8 cellular contexts compared by ENCODE assay signal in genomic region chr17:81871387-81872120, GRCh38. TPM values are rescaled to one million over a fixed set of nuclear protein-coding genes. Genes with fewer than 3 reads are reported as not detected.
DNase-seq lines count a peak whose midpoint lies in the region; ATAC-seq and TF ChIP-seq lines count a peak whose summit lies in the region.

No MANE protein-coding gene starts in this region.

- CTCF ChIA-PET in AG04449 (lab: Yijun Ruan, JAX) = interaction anchor here (1.4 to 2.9 kb wide), 3 partner anchors 8 to 149 kb away, joined by 4 to 15 read pairs (median 9); no protein-coding TSS in a partner anchor

- no peaks in the 10 kb centered on the region for H3K9me3 ChIP-seq in endodermal cell (ENCODE audit: control insufficient read depth, low read length)

- H3K36me3 ChIP-seq in endodermal cell (ENCODE audit: control insufficient read depth, insufficient read depth, low read length) = peaks cover 20% of the 10 kb centered on the region

- ATAC-seq in GM18867 (IDR thresholded peaks at IDR 0.05; ENCODE audit: unreplicated experiment) (peak; percentile 48), HG03439 (IDR thresholded peaks at IDR 0.05; ENCODE audit: unreplicated experiment) (peak; percentile 47)

- 2% methylated on average over 56 to 78 of the region's 78 CpGs for WGBS in endodermal cell (ENCODE audit: insufficient coverage in 1 of 2, insufficient read length in 1 of 2), 2 experiments

- H3K36me3 Mint-ChIP-seq in endodermal cell (ENCODE audit: low read depth) (peaks cover 3% of the 10 kb centered on the region), mesothelial cell of epicardium (no peaks in the 10 kb centered on the region)

- no peaks in the 10 kb centered on the region for H3K27me3 Mint-ChIP-seq in endodermal cell (ENCODE audit: insufficient read depth)
- no peaks in the 10 kb centered on the region for H3K27me3 Mint-ChIP-seq in mesothelial cell of epicardium (ENCODE audit: low read depth)

- POLR2A ChIA-PET in AG04449 (lab: Yijun Ruan, JAX) = interaction anchor here (1.2 to 2.6 kb wide), 8 partner anchors 10 to 150 kb away, joined by 3 to 28 read pairs (median 4); partner anchors contain the start of genes MCRIP1 and P4HB

- no peaks in the 10 kb centered on the region for H3K9me3 Mint-ChIP-seq in endodermal cell
- no peaks in the 10 kb centered on the region for H3K9me3 Mint-ChIP-seq in mesothelial cell of epicardium

- TF ChIP-seq CTCF in AG04449 (IDR thresholded peaks at IDR 0.05; ENCODE audit: insufficient read depth, low read length, missing control alignments) (peak; percentile 43), endodermal cell (conservative IDR thresholded peaks at IDR 0.05) (peak; percentile 34), mesothelial cell of epicardium (IDR thresholded peaks at IDR 0.05; ENCODE audit: unreplicated experiment) (no peak)

- H3K4me1 Mint-ChIP-seq in endodermal cell (peaks cover 6% of the 10 kb centered on the region), mesothelial cell of epicardium (peaks cover 40% of the 10 kb centered on the region)

- H3K4me3 Mint-ChIP-seq in endodermal cell (peak overlapping the region; percentile 77), mesothelial cell of epicardium (peak overlapping the region; percentile 81)

- H3K27ac ChIP-seq in endodermal cell (ENCODE audit: low read depth, low read length) = peak overlapping the region; percentile 92

- peak overlapping the region; percentile 89 for H3K9ac ChIP-seq in endodermal cell (ENCODE audit: extremely low read depth, low read length, poor library complexity, severe bottlenecking)

- H3K27ac Mint-ChIP-seq in endodermal cell = peak overlapping the region; percentile 89
- H3K27ac Mint-ChIP-seq in mesothelial cell of epicardium = peak overlapping the region; percentile 96

- no peaks in the 10 kb centered on the region for H3K4me1 ChIP-seq in endodermal cell (ENCODE audit: control insufficient read depth, insufficient read depth, low read length)

- H3K27me3 ChIP-seq in endodermal cell (ENCODE audit: control insufficient read depth, insufficient read depth, low read length, poor library complexity, severe bottlenecking) = no peaks in the 10 kb centered on the region

- H3K4me3 ChIP-seq in AG04449 (ENCODE audit: low read depth, low read length) (peak overlapping the region; percentile 81), endodermal cell (ENCODE audit: low read length) (peak overlapping the region; percentile 87)

- DNase-seq in AG04449 (ENCODE audit: low read depth, low spot score) (no peak), NOMO-1 (lab: John Stamatoyannopoulos, UW; ENCODE audit: unreplicated experiment in 2 of 2) (peak; percentile 82 to 87), endodermal cell (peak; percentile 97), mesothelial cell of epicardium (ENCODE audit: low spot score in 2 of 2, unreplicated experiment in 2 of 2) (peak; percentile 87 to 92)
- DNase-seq in activated CD8-positive, alpha-beta memory T cell treated with anti-CD3 and anti-CD28 coated beads, Interleukin-2, amount 50 U/mL, for 1 hour (ENCODE audit: extremely low read depth) = peak; percentile 89
- DNase-seq in stimulated activated CD8-positive, alpha-beta memory T cell treated with anti-CD3 and anti-CD28 coated beads, Interleukin-15, amount 100 ng/mL, for 48 hours (ENCODE audit: low read depth in 2 of 2) = peak; percentile 93 to 95

RNA-seq across cellular contexts. Expression of gene ARHGDIA, which starts 0.4 kb away (rescaled TPM):
- total RNA-seq in endodermal cell (100 to 1,000 TPM; 240 to 254 TPM), mesothelial cell of epicardium (258 to 275 TPM (median 268 TPM) in 3 replicates)
- 180 TPM for polyA plus RNA-seq in endodermal cell (2013, experiment 1 of 2)
- polyA plus RNA-seq in endodermal cell (2013, experiment 2 of 2) = 185 TPM

RNA-seq across cellular contexts. Expression of gene P4HB, which starts 11.2 kb away (rescaled TPM):
- 100 to 1,000 TPM; 493 to 535 TPM for total RNA-seq in endodermal cell
- polyA plus RNA-seq in endodermal cell (2013, experiment 1 of 2) = 373 TPM
- polyA plus RNA-seq in endodermal cell (2013, experiment 2 of 2) = 364 TPM
- total RNA-seq in mesothelial cell of epicardium = 405 to 433 TPM (median 421 TPM) in 3 replicates

RNA-seq across cellular contexts. Expression of gene ALYREF, which starts 19.8 kb away (rescaled TPM):
- 100 to 1,000 TPM; 154 to 170 TPM for total RNA-seq in endodermal cell
- 123 TPM for polyA plus RNA-seq in endodermal cell (2013, experiment 1 of 2)
- 122 TPM for polyA plus RNA-seq in endodermal cell (2013, experiment 2 of 2)
- 78.5 to 86.1 TPM (median 79.5 TPM) in 3 replicates for total RNA-seq in mesothelial cell of epicardium

RNA-seq across cellular contexts. Expression of gene ANAPC11, which starts 20.0 kb away (rescaled TPM):
- 100 to 1,000 TPM; 161 to 195 TPM for total RNA-seq in endodermal cell
- polyA plus RNA-seq in endodermal cell (2013, experiment 1 of 2) = 211 TPM
- 200 TPM for polyA plus RNA-seq in endodermal cell (2013, experiment 2 of 2)
- 103 to 115 TPM (median 108 TPM) in 3 replicates for total RNA-seq in mesothelial cell of epicardium

RNA-seq across cellular contexts. Expression of gene NPB, which starts 30.5 kb away (rescaled TPM):
- total RNA-seq in endodermal cell (1 to 10 TPM; 3.3 to 3.7 TPM), mesothelial cell of epicardium (0.75 to 1.7 TPM (median 1.2 TPM) in 3 replicates)
- 1.0 TPM for polyA plus RNA-seq in endodermal cell (2013, experiment 1 of 2)
- 1.2 TPM for polyA plus RNA-seq in endodermal cell (2013, experiment 2 of 2)
